Comparison of ENCODE assay signal across 14 cellular contexts in the genomic region with DNA sequence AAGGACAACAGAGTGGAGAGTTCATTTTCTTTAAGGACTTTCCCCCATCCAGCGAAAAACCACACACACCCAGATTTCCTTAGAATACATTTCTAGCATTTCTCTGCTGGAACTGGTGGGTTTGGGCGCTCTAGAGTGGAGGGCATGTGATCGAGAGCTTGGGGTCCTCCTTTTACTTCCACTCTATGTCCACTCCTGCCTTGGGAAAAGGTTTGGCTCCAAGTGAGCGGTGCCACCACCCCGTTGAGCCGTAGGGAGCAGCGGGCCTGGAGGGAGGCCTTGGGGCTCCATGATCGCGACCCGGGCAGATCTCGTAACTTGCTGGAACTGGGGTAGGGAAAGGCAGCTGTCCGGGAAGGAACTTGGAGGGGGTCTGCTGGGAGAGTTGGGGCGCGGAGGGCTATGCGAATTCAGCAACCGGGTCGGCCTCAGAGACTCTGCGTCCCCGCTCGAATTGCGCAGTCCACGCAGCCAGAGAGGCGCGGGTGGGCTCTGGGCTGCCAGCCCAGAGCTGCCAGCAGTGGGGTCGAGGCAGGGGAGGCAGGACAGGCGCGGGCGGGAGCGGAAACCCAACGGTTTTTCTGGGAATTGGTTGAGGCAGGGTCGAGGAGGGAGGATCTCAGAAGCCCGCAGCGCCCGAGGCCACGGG. TPM values are rescaled to one million over a fixed set of nuclear protein-coding genes. Genes with fewer than 3 reads are reported as not detected.
A peak's percentile ranks its signal among the peaks of the same experiment; 100 is the strongest.
DNase-seq lines count a peak whose midpoint lies in the region; ATAC-seq, FAIRE-seq and TF ChIP-seq lines count a peak whose summit lies in the region.
"Had no signal": no experiment of that assay in that cellular context is flagged by ENCODE, and none has a peak within 500 bp of the region (broad histone marks: within the 10 kb centered on the region; RNA-seq: fewer than 3 reads in every experiment).

No MANE protein-coding gene starts in this region.

- H3K27ac Mint-ChIP-seq in astrocyte (ENCODE audit: unreplicated experiment), result peak overlapping the region; percentile 18
- H3K27ac Mint-ChIP-seq in mesothelial cell of epicardium, result no peak overlapping the region
- H3K27ac Mint-ChIP-seq in activated CD8-positive, alpha-beta memory T cell treated with anti-CD3 and anti-CD28 coated beads, Interleukin-2, amount 10 ng/mL, durations not matched to agents 7 days and 5 days, result no peak overlapping the region

- DNase-seq in left ventricle myocardium inferior (no peak), Right ventricle myocardium inferior (ENCODE audit: missing footprints) (no peak), astrocyte (ENCODE audit: low read depth) (no peak), mesothelial cell of epicardium (ENCODE audit: low spot score in 2 of 2, unreplicated experiment in 2 of 2) (no peak), suprapubic skin (ENCODE audit: low spot score in 2 of 2) (no peak), caudate nucleus (lab: John Stamatoyannopoulos, UW) (no peak)
- DNase-seq in activated CD8-positive, alpha-beta memory T cell treated with anti-CD3 and anti-CD28 coated beads, Interleukin-2, amount 10 ng/mL, durations not matched to agents 7 days and 5 days, result no peak
- DNase-seq: amygdala; stimulated activated CD4-positive, alpha-beta T cell treated with anti-CD3 and anti-CD28 coated beads, Interleukin-15, amount 100 ng/mL, for 24 hours; tibial artery had no signal

- peaks cover 13% of the 10 kb centered on the region for H4K20me1 ChIP-seq in astrocyte (ENCODE audit: insufficient read depth, low read length)

- H3K36me3 Mint-ChIP-seq in astrocyte (ENCODE audit: low read depth, unreplicated experiment) (no peaks in the 10 kb centered on the region), mesothelial cell of epicardium (no peaks in the 10 kb centered on the region)
- H3K36me3 Mint-ChIP-seq in activated CD8-positive, alpha-beta memory T cell treated with anti-CD3 and anti-CD28 coated beads, Interleukin-2, amount 10 ng/mL, durations not matched to agents 7 days and 5 days, result no peaks in the 10 kb centered on the region

- no peak overlapping the region for H3K9ac ChIP-seq in astrocyte (ENCODE audit: low read length)

- no peak for TF ChIP-seq EP300 in suprapubic skin (IDR thresholded peaks at IDR 0.05)

- TF ChIP-seq CTCF in left ventricle myocardium inferior (IDR thresholded peaks at IDR 0.05; ENCODE audit: borderline replicate concordance), result no peak
- TF ChIP-seq CTCF in astrocyte (IDR thresholded peaks at IDR 0.05; ENCODE audit: insufficient read depth, low read depth, low read length), result no peak
- TF ChIP-seq CTCF in mesothelial cell of epicardium (IDR thresholded peaks at IDR 0.05; ENCODE audit: unreplicated experiment), result no peak
- TF ChIP-seq CTCF in suprapubic skin (IDR thresholded peaks at IDR 0.05), result no peak

- CTCF ChIA-PET in activated CD8-positive, alpha-beta memory T cell treated with anti-CD3 and anti-CD28 coated beads, Interleukin-2, amount 10 ng/mL, durations not matched to agents 7 days and 5 days (lab: Charles Lee), result interaction anchor here (1.0 to 4.3 kb wide), 3 partner anchors 19 to 91 kb away, joined by 3 to 47 read pairs (median 8); a partner anchor contains a TSS

- no peak for FAIRE-seq in astrocyte (lab: Jason Lieb, UNC)

- H3K4me1 Mint-ChIP-seq in astrocyte (ENCODE audit: low read depth, unreplicated experiment), result no peaks in the 10 kb centered on the region
- H3K4me1 Mint-ChIP-seq in mesothelial cell of epicardium, result peaks cover 35% of the 10 kb centered on the region
- peaks cover 19% of the 10 kb centered on the region for H3K4me1 Mint-ChIP-seq in activated CD8-positive, alpha-beta memory T cell treated with anti-CD3 and anti-CD28 coated beads, Interleukin-2, amount 10 ng/mL, durations not matched to agents 7 days and 5 days

- 31% methylated on average over 19 of the region's 35 CpGs for WGBS in suprapubic skin

- H3K9me3 ChIP-seq in left ventricle myocardium inferior (replicated peaks) (no peaks in the 10 kb centered on the region), astrocyte (ENCODE audit: insufficient read depth, low read depth, low read length) (no peaks in the 10 kb centered on the region), suprapubic skin (no peaks in the 10 kb centered on the region)
- H3K9me3 ChIP-seq: lower lobe of right lung, tibial artery had no signal

- intact Hi-C loops in left ventricle myocardium inferior (cut with micrococcal nuclease) (no loop called here), Right ventricle myocardium inferior (cut with DNase I) (no loop called here)

- peaks cover 89% of the 10 kb centered on the region for H3K27me3 Mint-ChIP-seq in astrocyte (ENCODE audit: low read depth, unreplicated experiment)
- H3K27me3 Mint-ChIP-seq in mesothelial cell of epicardium (ENCODE audit: low read depth), result peaks cover 98% of the 10 kb centered on the region
- peaks cover 87% of the 10 kb centered on the region for H3K27me3 Mint-ChIP-seq in activated CD8-positive, alpha-beta memory T cell treated with anti-CD3 and anti-CD28 coated beads, Interleukin-2, amount 10 ng/mL, durations not matched to agents 7 days and 5 days

- H3K27ac ChIP-seq in left ventricle myocardium inferior (replicated peaks), result no peak overlapping the region
- H3K27ac ChIP-seq in astrocyte (ENCODE audit: low read depth, low read length), result no peak overlapping the region
- H3K27ac ChIP-seq in suprapubic skin, result no peak overlapping the region
- no peak overlapping the region for H3K27ac ChIP-seq in caudate nucleus (ENCODE audit: low read depth, low read length)
- H3K27ac ChIP-seq: lower lobe of right lung, tibial artery, VCaP had no signal

- H3K4me3 Mint-ChIP-seq in astrocyte (ENCODE audit: unreplicated experiment) (no peak overlapping the region), mesothelial cell of epicardium (peak overlapping the region; percentile 46)
- H3K4me3 Mint-ChIP-seq in activated CD8-positive, alpha-beta memory T cell treated with anti-CD3 and anti-CD28 coated beads, Interleukin-2, amount 10 ng/mL, durations not matched to agents 7 days and 5 days, result no peak overlapping the region

- H3K27me3 ChIP-seq in left ventricle myocardium inferior (ENCODE audit: low read depth) (peaks cover 100% of the 10 kb centered on the region), astrocyte (ENCODE audit: insufficient read depth, low read length) (peaks cover 97% of the 10 kb centered on the region), suprapubic skin (peaks cover 94% of the 10 kb centered on the region)

- no peaks in the 10 kb centered on the region for H3K36me3 ChIP-seq in left ventricle myocardium inferior
- no peaks in the 10 kb centered on the region for H3K36me3 ChIP-seq in astrocyte (ENCODE audit: insufficient read depth, low read length)
- no peaks in the 10 kb centered on the region for H3K36me3 ChIP-seq in suprapubic skin
- H3K36me3 ChIP-seq: lower lobe of right lung, tibial artery had no signal

- peak overlapping the region; percentile 30 for H3K4me2 ChIP-seq in astrocyte (ENCODE audit: low read length)

- H2AFZ ChIP-seq in astrocyte (ENCODE audit: low read depth, low read length), result no peak overlapping the region

- peak overlapping the region; percentile 39 for H3K4me3 ChIP-seq in left ventricle myocardium inferior
- no peak overlapping the region for H3K4me3 ChIP-seq in astrocyte (ENCODE audit: insufficient read depth, low read depth, low read length)
- H3K4me3 ChIP-seq in suprapubic skin, result peak overlapping the region; percentile 36

- TF ChIP-seq POLR2A in suprapubic skin (IDR thresholded peaks at IDR 0.05), result no peak

- H3K4me1 ChIP-seq in left ventricle myocardium inferior (peaks cover 31% of the 10 kb centered on the region), astrocyte (ENCODE audit: insufficient read depth, low read length) (peaks cover 6% of the 10 kb centered on the region), suprapubic skin (peaks cover 51% of the 10 kb centered on the region)

- H3K9me3 Mint-ChIP-seq in astrocyte (ENCODE audit: unreplicated experiment), result peaks cover 12% of the 10 kb centered on the region
- no peaks in the 10 kb centered on the region for H3K9me3 Mint-ChIP-seq in mesothelial cell of epicardium
- H3K9me3 Mint-ChIP-seq in activated CD8-positive, alpha-beta memory T cell treated with anti-CD3 and anti-CD28 coated beads, Interleukin-2, amount 10 ng/mL, durations not matched to agents 7 days and 5 days (ENCODE audit: low read depth), result no peaks in the 10 kb centered on the region

- H3K79me2 ChIP-seq in astrocyte (ENCODE audit: insufficient read depth, low read length), result no peaks in the 10 kb centered on the region

- no peak for ATAC-seq in Right ventricle myocardium inferior
- ATAC-seq in GM19452 (IDR thresholded peaks at IDR 0.05; ENCODE audit: unreplicated experiment), result no peak
- ATAC-seq in activated CD8-positive, alpha-beta memory T cell treated with anti-CD3 and anti-CD28 coated beads, Interleukin-2, amount 10 ng/mL, durations not matched to agents 7 days and 5 days, result no peak
- ATAC-seq: lower lobe of right lung had no signal

RNA-seq across cellular contexts. Expression of a gene that starts 2.3 kb away (rescaled TPM):
- not detected for total RNA-seq in left ventricle myocardium inferior
- total RNA-seq in Right ventricle myocardium inferior, result not detected
- not detected in 2 replicates for total RNA-seq in astrocyte
- total RNA-seq in mesothelial cell of epicardium, result 2.6 to 2.8 TPM (median 2.7 TPM) in 3 replicates
- 1 to 10 TPM; 1.4 to 5.7 (median 3.4) TPM for total RNA-seq in suprapubic skin
- total RNA-seq in activated CD8-positive, alpha-beta memory T cell treated with anti-CD3 and anti-CD28 coated beads, Interleukin-2, amount 10 ng/mL, durations not matched to agents 7 days and 5 days, result under 1 TPM in 1 of 2 experiments, not detected in 1; 0.23 TPM
- total RNA-seq: dermis microvascular lymphatic vessel endothelial cell had no signal

RNA-seq across cellular contexts. Expression of a gene that starts 23.7 kb away (rescaled TPM):
- total RNA-seq in left ventricle myocardium inferior (not detected), Right ventricle myocardium inferior (not detected), astrocyte (1.00 and 1.2 TPM in 2 replicates), mesothelial cell of epicardium (5.2 to 7.7 TPM (median 6.6 TPM) in 3 replicates), suprapubic skin (10 to 100 TPM; 12.9 to 31.8 (median 23.8) TPM)
- not detected for total RNA-seq in activated CD8-positive, alpha-beta memory T cell treated with anti-CD3 and anti-CD28 coated beads, Interleukin-2, amount 10 ng/mL, durations not matched to agents 7 days and 5 days
- total RNA-seq: dermis microvascular lymphatic vessel endothelial cell had no signal
